19 cellular contexts compared by ENCODE assay signal in genomic region chr20:63093966-63094766, GRCh38.
DNase-seq lines count a peak whose midpoint lies in the region; ATAC-seq and TF ChIP-seq lines count a peak whose summit lies in the region.
"Had no signal": no experiment of that assay in that cellular context is flagged by ENCODE, and none has a peak within 500 bp of the region (broad histone marks: within the 10 kb centered on the region; RNA-seq: fewer than 3 reads in every experiment).

No MANE protein-coding gene starts in this region.

- H3K27ac Mint-ChIP-seq in nephron progenitor cell, result no peak overlapping the region
- H3K27ac Mint-ChIP-seq: activated T-helper 2 cell treated with anti-CD3 and anti-CD28 coated beads, Interferon-gamma antibody, Interleukin-2, Interleukin-4, amounts not matched to agents 10 μg/mL and 5 μg/mL and 100 μg/mL, durations not matched to agents 14 hours and 24 hours and 36 hours had no signal

- WGBS in SK-N-SH (ENCODE audit: low lambda C conversion rate), result 37% methylated on average over 11 of the region's 37 CpGs

- POLR2A ChIA-PET in SK-N-SH (lab: Yijun Ruan, JAX), result no interaction called here

- TF ChIP-seq CTCF in SK-N-SH (IDR thresholded peaks at IDR 0.05) (no peak), dorsolateral prefrontal cortex (IDR thresholded peaks at IDR 0.05 in 54 of 56, conservative IDR thresholded peaks at IDR 0.05 in 2 of 56; ENCODE audit: low read depth in 1 of 56, partially characterized antibody in 56 of 56) (no peak), nephron progenitor cell (IDR thresholded peaks at IDR 0.05) (no peak)

- H3K27me3 Mint-ChIP-seq in nephron progenitor cell (ENCODE audit: low read depth, poor library complexity), result peaks cover 61% of the 10 kb centered on the region

- H4K20me1 ChIP-seq in SK-N-SH (ENCODE audit: insufficient read depth), result no peaks in the 10 kb centered on the region
- H4K20me1 ChIP-seq in BLaER1 treated with 17β-estradiol and CSF1 and Interleukin-3, amounts not matched to agents 10 nM and 100 nM, result peaks cover 0 to 42% (median 0%) of the 10 kb centered on the region in 11 experiments; a peak in 6 of 22 replicates

- H3K79me2 ChIP-seq in SK-N-SH (ENCODE audit: insufficient read depth), result no peaks in the 10 kb centered on the region

- peaks cover 46% of the 10 kb centered on the region for H3K27me3 ChIP-seq in SK-N-SH (ENCODE audit: insufficient read depth)
- H3K27me3 ChIP-seq in BLaER1 treated with 17β-estradiol and CSF1 and Interleukin-3, amounts not matched to agents 10 nM and 100 nM, result no peaks in the 10 kb centered on the region
- peaks cover 0 to 57% (median 6%) of the 10 kb centered on the region in 45 donors for H3K27me3 ChIP-seq in dorsolateral prefrontal cortex

- no peaks in the 10 kb centered on the region for H3K4me1 ChIP-seq in SK-N-SH (ENCODE audit: control insufficient read depth in 1 of 2, insufficient read depth in 2 of 2, low read depth in 1 of 2, low read length in 1 of 2)
- H3K4me1 ChIP-seq in BLaER1 treated with 17β-estradiol and CSF1 and Interleukin-3, amounts not matched to agents 10 nM and 100 nM, result peaks cover 7 to 76% (median 50%) of the 10 kb centered on the region in 10 experiments; a peak in 17 of 20 replicates
- H3K4me1 ChIP-seq: HAP-1, SJSA1 had no signal

- no peaks in the 10 kb centered on the region for H3K9me2 ChIP-seq in SK-N-SH

- H3K4me3 ChIP-seq in SK-N-SH (ENCODE audit: low read depth in 2 of 2, low read length in 1 of 2), result no peak overlapping the region
- H3K4me3 ChIP-seq in BLaER1 treated with 17β-estradiol and CSF1 and Interleukin-3, amounts not matched to agents 10 nM and 100 nM, result no peak overlapping the region
- H3K4me3 ChIP-seq in dorsolateral prefrontal cortex, result no peak overlapping the region
- H3K4me3 ChIP-seq: HAP-1, SJSA1 had no signal

- no peaks in the 10 kb centered on the region for H3K36me3 ChIP-seq in SK-N-SH (replicated peaks in 1 of 2; ENCODE audit: control insufficient read depth in 1 of 2, insufficient read depth in 2 of 2, low read length in 1 of 2)
- no peaks in the 10 kb centered on the region for H3K36me3 ChIP-seq in BLaER1 treated with 17β-estradiol and CSF1 and Interleukin-3, amounts not matched to agents 10 nM and 100 nM
- H3K36me3 ChIP-seq: HAP-1, SJSA1 had no signal

- no peaks in the 10 kb centered on the region for H3K9me3 ChIP-seq in SK-N-SH
- no peaks in the 10 kb centered on the region for H3K9me3 ChIP-seq in BLaER1 treated with 17β-estradiol and CSF1 and Interleukin-3, amounts not matched to agents 10 nM and 100 nM (replicated peaks in 1 of 11)
- H3K9me3 ChIP-seq: HAP-1, SJSA1 had no signal

- intact Hi-C loops in dorsolateral prefrontal cortex (cut with DNase I), result no loop called here

- no peak overlapping the region for H2AFZ ChIP-seq in SK-N-SH (ENCODE audit: low read depth)

- TF ChIP-seq EP300 in SK-N-SH (IDR thresholded peaks at IDR 0.05; ENCODE audit: borderline replicate concordance in 1 of 2, low read depth in 1 of 2, low read length in 1 of 2), result no peak

- no peak overlapping the region for H3K4me3 Mint-ChIP-seq in nephron progenitor cell

- H3K9ac ChIP-seq in SK-N-SH, result no peak overlapping the region
- H3K9ac ChIP-seq in BLaER1 treated with 17β-estradiol and CSF1 and Interleukin-3, amounts not matched to agents 10 nM and 100 nM, result no peak overlapping the region

- no peak overlapping the region for H3K4me2 ChIP-seq in SK-N-SH
- peak overlapping the region in 9 of 11 experiments; percentile 31 to 75 (median 69); a peak in 18 of 22 replicates for H3K4me2 ChIP-seq in BLaER1 treated with 17β-estradiol and CSF1 and Interleukin-3, amounts not matched to agents 10 nM and 100 nM

- no peak for TF ChIP-seq RAD21 in SK-N-SH (IDR thresholded peaks at IDR 0.05; ENCODE audit: low read length)

- ATAC-seq in SK-N-SH treated with all-trans-retinoic acid at 6 μM for 48 hours (no peak), HG03097 (IDR thresholded peaks at IDR 0.05; ENCODE audit: low FRiP score, unreplicated experiment) (no peak)

- CTCF ChIA-PET in SK-N-SH (lab: Yijun Ruan, JAX), result interaction anchor here (1.0 to 1.7 kb wide), 4 partner anchors 9 to 215 kb away, joined by 3 to 4 read pairs (median 3); no protein-coding TSS in a partner anchor

- no peaks in the 10 kb centered on the region for H3K36me3 Mint-ChIP-seq in nephron progenitor cell (ENCODE audit: low read depth)

- H3K4me1 Mint-ChIP-seq in nephron progenitor cell, result no peaks in the 10 kb centered on the region

- H3F3A ChIP-seq in SK-N-SH (replicated peaks; ENCODE audit: insufficient read depth), result no peaks in the 10 kb centered on the region

- H3K27ac ChIP-seq in SK-N-SH (ENCODE audit: low read depth in 2 of 2, low read length in 1 of 2) (no peak overlapping the region), dorsolateral prefrontal cortex (no peak overlapping the region)
- H3K27ac ChIP-seq in BLaER1 treated with 17β-estradiol and CSF1 and Interleukin-3, amounts not matched to agents 10 nM and 100 nM, result no peak overlapping the region
- H3K27ac ChIP-seq: 22Rv1, C4-2B, SJSA1 had no signal

- DNase-seq in SK-N-SH (peak; percentile 26), dorsolateral prefrontal cortex (peak in 6 of 10 donors; percentile 6 to 35 (median 28)), nephron progenitor cell (peak; percentile 1), Ammon's horn (ENCODE audit: low spot score) (no peak), NCI-H1105 (lab: John Stamatoyannopoulos, UW) (no peak)
- DNase-seq: hypothalamus, KG1, NCI-H1092, NCI-H526 treated with DMSO at 0.1 percent for 48 hours, OCI-M1, T-helper 9 cell had no signal

- no peaks in the 10 kb centered on the region for H3K9me3 Mint-ChIP-seq in nephron progenitor cell
- H3K9me3 Mint-ChIP-seq: activated T-helper 2 cell treated with anti-CD3 and anti-CD28 coated beads, Interferon-gamma antibody, Interleukin-2, Interleukin-4, amounts not matched to agents 10 μg/mL and 5 μg/mL and 100 μg/mL, durations not matched to agents 14 hours and 24 hours and 36 hours had no signal

TF ChIP-seq in SK-N-SH, 30 proteins besides CTCF, POLR2A, EP300 and RAD21:
- no peak for TF ChIP-seq CHD2 (IDR thresholded peaks at IDR 0.05; ENCODE audit: low read length, partially characterized antibody)

TF ChIP-seq in SK-N-SH treated with all-trans-retinoic acid at 6 μM for 48 hours, 23 proteins besides CTCF, POLR2A, EP300 and RAD21:
- TF ChIP-seq POU6F1 (CRISPR knock-in tag; IDR thresholded peaks at IDR 0.05; ENCODE audit: borderline replicate concordance, low read depth) (no peak), OSR1 (CRISPR knock-in tag; IDR thresholded peaks at IDR 0.05) (no peak), CSDC2 (CRISPR knock-in tag; IDR thresholded peaks at IDR 0.05) (no peak), GLIS3 (CRISPR knock-in tag; IDR thresholded peaks at IDR 0.05) (no peak), ZNF565 (CRISPR knock-in tag; conservative IDR thresholded peaks at IDR 0.05; ENCODE audit: low read depth) (no peak), CSRNP3 (CRISPR knock-in tag; IDR thresholded peaks at IDR 0.05) (no peak), TCF4 (CRISPR knock-in tag; IDR thresholded peaks at IDR 0.05; ENCODE audit: borderline replicate concordance) (no peak), ZC3H10 (CRISPR knock-in tag; IDR thresholded peaks at IDR 0.05) (no peak)

Comparison
In these comparisons a context has a peak if more than half of its experiments do, and no peak if none do; other contexts are left out.
1. DNase-seq: peak in SK-N-SH (single experiment), dorsolateral prefrontal cortex (6 of 10) and nephron progenitor cell (single experiment); none in Ammon's horn (single experiment) and NCI-H1105 (single experiment).